26 cellular contexts compared by ENCODE assay signal in the genomic region with DNA sequence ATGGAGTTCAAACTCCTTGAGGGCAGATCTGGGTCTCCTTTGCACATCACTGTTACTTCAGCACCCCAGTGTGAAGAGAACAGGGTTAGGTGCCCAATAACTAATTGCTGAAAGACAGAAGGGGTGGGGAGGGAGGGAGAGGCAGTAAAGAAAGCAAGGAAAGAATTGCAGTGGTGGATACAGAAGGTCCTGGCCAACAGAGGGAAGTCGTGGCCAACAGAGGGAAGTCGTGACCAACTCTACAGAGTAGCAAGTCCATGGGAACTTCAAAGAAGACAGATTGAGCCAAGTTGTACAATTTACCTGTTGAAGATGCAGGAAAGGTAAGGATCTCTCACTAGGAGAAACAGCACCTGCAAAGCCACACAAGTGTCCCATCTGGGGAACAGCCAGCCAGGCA. TPM values are rescaled to one million over a fixed set of nuclear protein-coding genes. Genes with fewer than 3 reads are reported as not detected.
A peak's percentile ranks its signal among the peaks of the same experiment; 100 is the strongest.
DNase-seq lines count a peak whose midpoint lies in the region; ATAC-seq, FAIRE-seq and TF ChIP-seq lines count a peak whose summit lies in the region.
"Had no signal": no experiment of that assay in that cellular context is flagged by ENCODE, and none has a peak within 500 bp of the region (broad histone marks: within the 10 kb centered on the region; RNA-seq: fewer than 3 reads in every experiment).

No MANE protein-coding gene starts in this region.

- H3K18ac ChIP-seq in H1 (ENCODE audit: extremely low read depth, low read length) (peak overlapping the region; percentile 33; the same call in 1 of the 2 replicates), neuronal stem cell (ENCODE audit: low read length) (peak overlapping the region; percentile 1)

- H3K36me3 ChIP-seq in left ventricle myocardium inferior, result peaks cover 1% of the 10 kb centered on the region
- no peaks in the 10 kb centered on the region for H3K36me3 ChIP-seq in right atrium auricular region
- peaks cover 0 to 8% (median 3%) of the 10 kb centered on the region in 4 experiments; a peak in 6 of 8 replicates for H3K36me3 ChIP-seq in H1 (ENCODE audit: control insufficient read depth in 2 of 4, insufficient read depth in 4 of 4, low read length in 3 of 4)
- peaks cover 3 to 23% of the 10 kb centered on the region in 2 donors for H3K36me3 ChIP-seq in neuronal stem cell (replicated peaks in 1 of 2; ENCODE audit: control insufficient read depth in 2 of 2, insufficient read depth in 2 of 2, low read length in 2 of 2)
- H3K36me3 ChIP-seq in transverse colon, result no peaks in the 10 kb centered on the region
- H3K36me3 ChIP-seq in mammary epithelial cell (ENCODE audit: insufficient read depth, low read length), result no peaks in the 10 kb centered on the region

- TF ChIP-seq POLR2A in H1 (IDR thresholded peaks at IDR 0.05; ENCODE audit: control extremely low read depth in 1 of 2, low read depth in 2 of 2, low read length in 2 of 2) (no peak), transverse colon (IDR thresholded peaks at IDR 0.05) (no peak)

- no peak overlapping the region for H3K23ac ChIP-seq in H1 (ENCODE audit: insufficient read length)
- H3K23ac ChIP-seq in neuronal stem cell (ENCODE audit: low read depth, low read length, poor library complexity), result no peak overlapping the region

- no peak overlapping the region for H3K4me2 ChIP-seq in H1 (ENCODE audit: insufficient read depth in 1 of 2, low read depth in 2 of 2, low read length in 2 of 2)
- H3K4me2 ChIP-seq in neuronal stem cell (ENCODE audit: insufficient read depth, low read length, poor library complexity, severe bottlenecking), result no peak overlapping the region
- no peak overlapping the region for H3K4me2 ChIP-seq in mammary epithelial cell (ENCODE audit: insufficient read depth, low read depth, low read length)

- TF ChIP-seq EP300 in H1 (IDR thresholded peaks at IDR 0.05; ENCODE audit: borderline replicate concordance in 1 of 2, low read depth in 2 of 2, low read length in 2 of 2) (no peak), transverse colon (IDR thresholded peaks at IDR 0.05; ENCODE audit: low read depth) (no peak)

- ATAC-seq in HG02885 (IDR thresholded peaks at IDR 0.05; ENCODE audit: poor library complexity, unreplicated experiment), result no peak
- ATAC-seq: PC-3, Right ventricle myocardium inferior, SK-N-SH treated with all-trans-retinoic acid at 6 μM for 48 hours had no signal

- H2AFZ ChIP-seq in H1 (ENCODE audit: low read length), result no peak overlapping the region
- H2AFZ ChIP-seq in neuronal stem cell (ENCODE audit: low read length), result no peak overlapping the region
- no peak overlapping the region for H2AFZ ChIP-seq in mammary epithelial cell (ENCODE audit: low read depth, low read length)

- H3K79me1 ChIP-seq in H1 (ENCODE audit: low read depth, low read length) (peaks cover 13% of the 10 kb centered on the region; the same call in 1 of the 2 replicates), neuronal stem cell (ENCODE audit: low read depth, low read length) (no peaks in the 10 kb centered on the region)

- no peak for FAIRE-seq in H1 (lab: Jason Lieb, UNC)
- FAIRE-seq: GM12891, H54 had no signal

- no peak for DNase-seq in left ventricle myocardium inferior
- no peak for DNase-seq in right atrium auricular region (ENCODE audit: low spot score)
- no peak for DNase-seq in H1 (ENCODE audit: low read depth in 1 of 2, low spot score in 2 of 2)
- DNase-seq in neuronal stem cell (ENCODE audit: low spot score), result no peak
- no peak for DNase-seq in transverse colon
- no peak for DNase-seq in inferior parietal cortex (ENCODE audit: extremely low spot score)
- DNase-seq in mammary epithelial cell, result no peak
- DNase-seq: 8988T, Calu3, DMS79 treated with DMSO at 0.1 percent for 48 hours, GF-D8, NCI-H1105, NCI-H1436 treated with DMSO at 0.1 percent for 48 hours, NCI-H187 treated with DMSO at 0.1 percent for 48 hours, NCI-H2107, NCI-H524, NCI-H774, PC-3, SJCRH30 had no signal

- peaks cover 5 to 69% of the 10 kb centered on the region in 2 experiments; a peak in 3 of 4 replicates for H3K79me2 ChIP-seq in H1 (ENCODE audit: control insufficient read depth in 1 of 2, insufficient read depth in 2 of 2, low read length in 2 of 2)
- H3K79me2 ChIP-seq in mammary epithelial cell (ENCODE audit: insufficient read depth, low read length), result peaks cover 57% of the 10 kb centered on the region

- H3K27me3 ChIP-seq in left ventricle myocardium inferior (ENCODE audit: low read depth) (no peaks in the 10 kb centered on the region), right atrium auricular region (no peaks in the 10 kb centered on the region), H1 (replicated peaks in 1 of 4; ENCODE audit: control insufficient read depth in 3 of 4, extremely low read depth in 1 of 4, insufficient read depth in 3 of 4, low read length in 3 of 4) (no peaks in the 10 kb centered on the region), neuronal stem cell (ENCODE audit: control insufficient read depth in 3 of 3, insufficient read depth in 3 of 3, low read depth in 1 of 3, low read length in 3 of 3) (no peaks in the 10 kb centered on the region), transverse colon (no peaks in the 10 kb centered on the region), mammary epithelial cell (ENCODE audit: insufficient read depth, low read length) (no peaks in the 10 kb centered on the region)
- H3K27me3 ChIP-seq: SJCRH30 had no signal

- H3K14ac ChIP-seq in H1 (ENCODE audit: insufficient read length) (no peak overlapping the region), neuronal stem cell (ENCODE audit: low read length) (no peak overlapping the region)

- peaks cover 55% of the 10 kb centered on the region for H3K4me1 ChIP-seq in left ventricle myocardium inferior
- peaks cover 0 to 42% of the 10 kb centered on the region in 2 donors for H3K4me1 ChIP-seq in right atrium auricular region
- peaks cover 11 to 38% (median 22%) of the 10 kb centered on the region in 4 experiments for H3K4me1 ChIP-seq in H1 (replicated peaks in 1 of 4; ENCODE audit: control insufficient read depth in 3 of 4, insufficient read depth in 4 of 4, low read length in 3 of 4)
- peaks cover 12 to 24% of the 10 kb centered on the region in 2 donors for H3K4me1 ChIP-seq in neuronal stem cell (ENCODE audit: control insufficient read depth in 2 of 2, insufficient read depth in 1 of 2, low read depth in 1 of 2, low read length in 2 of 2)
- H3K4me1 ChIP-seq in transverse colon, result peaks cover 5 to 57% (median 29%) of the 10 kb centered on the region in 4 donors
- H3K4me1 ChIP-seq in mammary epithelial cell (ENCODE audit: insufficient read depth, low read length), result peaks cover 35% of the 10 kb centered on the region

- peak overlapping the region; percentile 92 for H3K27ac ChIP-seq in left ventricle myocardium inferior (replicated peaks)
- no peak overlapping the region for H3K27ac ChIP-seq in right atrium auricular region
- no peak overlapping the region for H3K27ac ChIP-seq in H1 (ENCODE audit: low read depth, low read length)
- no peak overlapping the region for H3K27ac ChIP-seq in neuronal stem cell (replicated peaks; ENCODE audit: low read length)
- peak overlapping the region in 3 of 4 donors; percentile 60 to 71 (median 67) for H3K27ac ChIP-seq in transverse colon
- no peak overlapping the region for H3K27ac ChIP-seq in mammary epithelial cell (ENCODE audit: insufficient read depth, low read depth, low read length)
- H3K27ac ChIP-seq: HL-60, SJCRH30 had no signal

- H3K56ac ChIP-seq in H1 (replicated peaks; ENCODE audit: insufficient read length, low read depth, low read length), result no peak overlapping the region

- CTCF ChIA-PET in H1 (lab: Charles Lee; ENCODE audit: partially characterized antibody), result interaction anchor here (0.6 to 2.8 kb wide), 10 partner anchors 9 to 152 kb away, joined by 3 to 11 read pairs (median 6); no protein-coding TSS in a partner anchor
- CTCF ChIA-PET in mammary epithelial cell (lab: Charles Lee; ENCODE audit: low non-redundant PET), result interaction anchor here (0.6 kb wide), 1 partner anchor 12 kb away, joined by 3 read pairs; no protein-coding TSS in a partner anchor

- 0 out of 2 replicates have a peak overlapping the region, but pooled peaks have one; percentile 51 for H2BK20ac ChIP-seq in H1 (ENCODE audit: low read length)

- WGBS in H1 (ENCODE audit: extremely low coverage in 1 of 2, insufficient coverage in 1 of 2, insufficient read length in 1 of 2, insufficient replicate concordance in 2 of 2, low coverage in 1 of 2, low lambda C conversion rate in 2 of 2, missing lambda C conversion rate in 1 of 2), 2 experiments, result 92% methylated on average over 2 of the region's 2 CpGs; no CpG with 5 or more reads in 1 of the 2 experiments
- WGBS in neuronal stem cell (ENCODE audit: extremely low coverage in 2 of 2, insufficient read length in 2 of 2, insufficient replicate concordance in 1 of 2), 2 donors, result no CpG with 5 or more reads among the region's 2 CpGs
- WGBS in transverse colon (ENCODE audit: low coverage in 1 of 2), 2 donors, result 63 to 67% methylated on average over 2 of the region's 2 CpGs
- WGBS in mammary epithelial cell (ENCODE audit: low coverage, missing lambda C conversion rate), result no CpG with 5 or more reads among the region's 2 CpGs

- in situ Hi-C loops in transverse colon (cut with MboI; ENCODE audit: low pct_ligation_motif_present in 1 of 4, low pct_unique_long_range_greater_than_20kb in 1 of 4, low sequenced_read_pairs in 3 of 4), result no loop called here
- in situ Hi-C loops in mammary epithelial cell (cut with MboI; ENCODE audit: low sequenced_read_pairs in 2 of 2), result no loop called here

- H3K9me3 ChIP-seq in left ventricle myocardium inferior (replicated peaks), result no peaks in the 10 kb centered on the region
- H3K9me3 ChIP-seq in right atrium auricular region, result no peaks in the 10 kb centered on the region
- H3K9me3 ChIP-seq in H1 (ENCODE audit: insufficient read depth in 2 of 2, low read depth in 1 of 2, low read length in 1 of 2), result no peaks in the 10 kb centered on the region
- no peaks in the 10 kb centered on the region for H3K9me3 ChIP-seq in neuronal stem cell (replicated peaks in 1 of 2; ENCODE audit: control insufficient read depth in 2 of 2, insufficient read depth in 1 of 2, low read depth in 1 of 2, low read length in 2 of 2)
- H3K9me3 ChIP-seq in transverse colon, result no peaks in the 10 kb centered on the region
- H3K9me3 ChIP-seq in mammary epithelial cell (replicated peaks; ENCODE audit: insufficient read depth, low read length), result no peaks in the 10 kb centered on the region
- H3K9me3 ChIP-seq: SJCRH30 had no signal

- no peak overlapping the region for H2BK120ac ChIP-seq in H1 (replicated peaks; ENCODE audit: low read depth, low read length)
- H2BK120ac ChIP-seq in neuronal stem cell (ENCODE audit: low read depth, low read length), result no peak overlapping the region

- H4K5ac ChIP-seq in H1 (ENCODE audit: insufficient read length, low read depth, low read length), result no peak overlapping the region

- TF ChIP-seq CTCF in left ventricle myocardium inferior (IDR thresholded peaks at IDR 0.05; ENCODE audit: borderline replicate concordance), result no peak
- TF ChIP-seq CTCF in right atrium auricular region (IDR thresholded peaks at IDR 0.05), result no peak
- TF ChIP-seq CTCF in H1 (IDR thresholded peaks at IDR 0.05; ENCODE audit: control extremely low read depth in 1 of 3, insufficient read depth in 1 of 3, low read depth in 1 of 3, low read length in 3 of 3), result no peak
- no peak for TF ChIP-seq CTCF in transverse colon (IDR thresholded peaks at IDR 0.05)
- TF ChIP-seq CTCF in mammary epithelial cell (conservative IDR thresholded peaks at IDR 0.05 in 1 of 2, IDR thresholded peaks at IDR 0.05 in 1 of 2; ENCODE audit: extremely low read depth in 1 of 2, insufficient read depth in 1 of 2, low read depth in 1 of 2, low read length in 2 of 2), result no peak

- no peak overlapping the region for H2BK5ac ChIP-seq in H1 (ENCODE audit: low read depth, low read length)
- no peak overlapping the region for H2BK5ac ChIP-seq in neuronal stem cell (ENCODE audit: low read length)

- H4K20me1 ChIP-seq in H1 (replicated peaks in 1 of 2; ENCODE audit: control insufficient read depth in 1 of 2, insufficient read depth in 2 of 2, low read length in 2 of 2), result peaks cover 0 to 1% of the 10 kb centered on the region in 2 experiments
- no peaks in the 10 kb centered on the region for H4K20me1 ChIP-seq in mammary epithelial cell (ENCODE audit: insufficient read depth, low read length)

- POLR2A ChIA-PET in H1 (lab: Charles Lee; ENCODE audit: partially characterized antibody), result interaction anchor here (4.3 kb wide), 1 partner anchor 26 kb away, joined by 25 read pairs; the partner anchor contains the start of gene CCNJL

- no peak overlapping the region for H2BK15ac ChIP-seq in H1 (ENCODE audit: low read length)
- no peak overlapping the region for H2BK15ac ChIP-seq in neuronal stem cell (ENCODE audit: low read length)

- intact Hi-C loops in left ventricle myocardium inferior (cut with micrococcal nuclease), result no loop called here
- intact Hi-C loops in transverse colon (cut with DNase I; ENCODE audit: low total_unique reads), result no loop called here
- intact Hi-C loops in mammary epithelial cell (cut with micrococcal nuclease), result loop anchor here (5.0 kb wide), 1 partner anchor 43 kb away; no protein-coding TSS in a partner anchor

- H3K4ac ChIP-seq in H1 (replicated peaks; ENCODE audit: insufficient read length, low read depth, low read length), result no peak overlapping the region
- no peak overlapping the region for H3K4ac ChIP-seq in neuronal stem cell (ENCODE audit: low read length)

- H4K8ac ChIP-seq in H1 (ENCODE audit: extremely low read depth, insufficient read depth, low read length) (no peak overlapping the region), neuronal stem cell (ENCODE audit: low read depth, low read length) (no peak overlapping the region)

- H4K91ac ChIP-seq in H1 (replicated peaks; ENCODE audit: insufficient read length, low read length) (no peak overlapping the region), neuronal stem cell (ENCODE audit: low read depth, low read length, poor library complexity) (no peak overlapping the region)

- no peak overlapping the region for H3K4me3 ChIP-seq in left ventricle myocardium inferior
- H3K4me3 ChIP-seq in right atrium auricular region, result no peak overlapping the region
- no peak overlapping the region for H3K4me3 ChIP-seq in H1 (ENCODE audit: extremely low read depth in 1 of 4, insufficient read depth in 2 of 4, low read depth in 3 of 4, low read length in 4 of 4)
- no peak overlapping the region for H3K4me3 ChIP-seq in neuronal stem cell (ENCODE audit: low read length in 2 of 2)
- H3K4me3 ChIP-seq in transverse colon, result no peak overlapping the region
- no peak overlapping the region for H3K4me3 ChIP-seq in mammary epithelial cell (replicated peaks in 1 of 3; ENCODE audit: insufficient read depth in 1 of 3, low read depth in 2 of 3, low read length in 3 of 3)
- H3K4me3 ChIP-seq: SJCRH30 had no signal

- BruUV-seq in mammary epithelial cell (replicated peaks; lab: Mats Ljungman, UMichigan), result no TSS peak

- H2AK5ac ChIP-seq in H1 (ENCODE audit: low read depth, low read length) (no peak overlapping the region), neuronal stem cell (ENCODE audit: low read depth, low read length) (no peak overlapping the region)

- dilution Hi-C loops in mammary epithelial cell (cut with HindIII; ENCODE audit: low sequenced_read_pairs), result no loop called here

- TF ChIP-seq RAD21 in H1 (IDR thresholded peaks at IDR 0.05 in 1 of 2, conservative IDR thresholded peaks at IDR 0.05 in 1 of 2; ENCODE audit: low read depth in 2 of 2, low read length in 2 of 2), result no peak

- no peak overlapping the region for H2BK12ac ChIP-seq in H1 (ENCODE audit: low read depth, low read length)
- H2BK12ac ChIP-seq in neuronal stem cell (ENCODE audit: low read length), result no peak overlapping the region

- H3K9ac ChIP-seq in H1 (replicated peaks in 1 of 4; ENCODE audit: extremely low read depth in 1 of 4, low read depth in 3 of 4, low read length in 3 of 4) (no peak overlapping the region), neuronal stem cell (ENCODE audit: low read depth, low read length, poor library complexity) (no peak overlapping the region), mammary epithelial cell (ENCODE audit: insufficient read depth, low read length) (no peak overlapping the region)

- no peaks in the 10 kb centered on the region for H3K23me2 ChIP-seq in H1 (ENCODE audit: low read depth, low read length)

RNA-seq across cellular contexts. Expression of gene CCNJL, which starts 27.1 kb away (rescaled TPM):
- 6.5 TPM for total RNA-seq in left ventricle myocardium inferior
- total RNA-seq in right atrium auricular region, result 1 to 10 TPM; 2.7 to 5.5 TPM
- total RNA-seq in H1 (2021; fragmentation: NEBNext Ultra II Directional; extraction: Animal tissue kit (Norgen Biotek cat#: 25700)), result 34.6 and 36.2 TPM in 2 replicates
- 44.7 and 54.7 TPM in 2 replicates for polyA plus RNA-seq in H1 (2011; rRNA removed)
- 28.0 TPM for polyA plus RNA-seq in H1 (2011; cell fraction: cytosol; rRNA removed)
- polyA plus RNA-seq in H1 (2011; cell fraction: nucleus; rRNA removed), result 37.7 TPM
- polyA plus RNA-seq in H1 (2012, experiment 1 of 2), result 20.9 to 32.3 TPM (median 28.8 TPM) in 4 replicates
- polyA plus RNA-seq in H1 (2012, experiment 2 of 2), result 33.2 TPM
- 25.1 TPM for polyA plus RNA-seq in H1 (2013, experiment 1 of 2)
- 28.5 TPM for polyA plus RNA-seq in H1 (2013, experiment 2 of 2)
- 39.3 and 40.1 TPM in 2 replicates for polyA minus RNA-seq in H1 (2011; rRNA and poly(A)+ RNA removed)
- polyA minus RNA-seq in H1 (2011; cell fraction: cytosol; rRNA and poly(A)+ RNA removed), result 23.5 TPM
- 35.4 TPM for polyA minus RNA-seq in H1 (2011; cell fraction: nucleus; rRNA and poly(A)+ RNA removed)
- 21.2 TPM for polyA plus RNA-seq in neuronal stem cell (2013, experiment 1 of 2)
- polyA plus RNA-seq in neuronal stem cell (2013, experiment 2 of 2), result 20.8 TPM
- 10 to 100 TPM; 23.9 to 37.6 (median 28.3) TPM for total RNA-seq in transverse colon
- total RNA-seq in mammary epithelial cell, result 10 to 100 TPM; 13.7 to 17.0 TPM
- polyA plus RNA-seq in mammary epithelial cell, result 16.1 TPM
- polyA minus RNA-seq in mammary epithelial cell, result 10.4 TPM

RNA-seq across cellular contexts. Expression of gene FABP6, which starts 56.0 kb away (rescaled TPM):
- total RNA-seq in left ventricle myocardium inferior (1.6 TPM), right atrium auricular region (not detected), transverse colon (not detected), mammary epithelial cell (not detected)
- 3.6 and 4.8 TPM in 2 replicates for total RNA-seq in H1 (2021; fragmentation: NEBNext Ultra II Directional; extraction: Animal tissue kit (Norgen Biotek cat#: 25700))
- polyA plus RNA-seq in H1 (2011; rRNA removed) (3.2 and 6.1 TPM in 2 replicates), mammary epithelial cell (not detected)
- 5.0 TPM for polyA plus RNA-seq in H1 (2011; cell fraction: cytosol; rRNA removed)
- polyA plus RNA-seq in H1 (2011; cell fraction: nucleus; rRNA removed), result 2.5 TPM
- polyA plus RNA-seq in H1 (2012, experiment 1 of 2), result 4.5 to 12.2 TPM (median 7.2 TPM) in 4 replicates
- 5.9 TPM for polyA plus RNA-seq in H1 (2012, experiment 2 of 2)
- polyA plus RNA-seq in H1 (2013, experiment 1 of 2), result 3.5 TPM
- 5.3 TPM for polyA plus RNA-seq in H1 (2013, experiment 2 of 2)
- 0.63 and 2.3 TPM in 2 replicates for polyA minus RNA-seq in H1 (2011; rRNA and poly(A)+ RNA removed)
- not detected for polyA minus RNA-seq in H1 (2011; cell fraction: cytosol; rRNA and poly(A)+ RNA removed)
- polyA minus RNA-seq in H1 (2011; cell fraction: nucleus; rRNA and poly(A)+ RNA removed), result 2.7 TPM
- 2.6 TPM for polyA plus RNA-seq in neuronal stem cell (2013, experiment 1 of 2)
- 2.3 TPM for polyA plus RNA-seq in neuronal stem cell (2013, experiment 2 of 2)
- polyA minus RNA-seq in mammary epithelial cell, result not detected
- total RNA-seq: PC-3 had no signal
- polyA plus RNA-seq: BJ had no signal

Comparison
In these comparisons a context has a peak if more than half of its experiments do, and no peak if none do; other contexts are left out.
1. H3K27ac ChIP-seq: peak in left ventricle myocardium inferior (single experiment) and transverse colon (3 of 4); none in right atrium auricular region (0 of 2), H1 (single experiment), neuronal stem cell (single experiment) and mammary epithelial cell (single experiment).